18 cellular contexts compared by ENCODE assay signal in genomic region chr4:164485169-164485568, GRCh38.
DNase-seq lines count a peak whose midpoint lies in the region; FAIRE-seq and TF ChIP-seq lines count a peak whose summit lies in the region.
"Had no signal": no experiment of that assay in that cellular context is flagged by ENCODE, and none has a peak within 500 bp of the region (broad histone marks: within the 10 kb centered on the region; RNA-seq: fewer than 3 reads in every experiment).

No MANE protein-coding gene starts in this region.

- peak; percentile 90 for DNase-seq in Caki2 (ENCODE audit: low read depth)
- DNase-seq in RCC 7860 (ENCODE audit: low spot score), result peak; percentile 47
- DNase-seq in kidney glomerular epithelial cell (lab: John Stamatoyannopoulos, UW), result peak; percentile 97
- no peak for DNase-seq in NCI-H1105 (lab: John Stamatoyannopoulos, UW)
- DNase-seq in DMS153 (lab: John Stamatoyannopoulos, UW), result no peak
- no peak for DNase-seq in DMS 273 (lab: John Stamatoyannopoulos, UW; ENCODE audit: unreplicated experiment)
- DNase-seq in NCI-H524 (lab: John Stamatoyannopoulos, UW), result no peak
- DNase-seq: AML-193; Caco-2; CD4-positive, alpha-beta T cell; DMS79; GDM1; GM23248; HCEC 1CT had no signal

- no peak for TF ChIP-seq CTCF in nephron (IDR thresholded peaks at IDR 0.05; ENCODE audit: unreplicated experiment in 3 of 3)

- H3K4me3 Mint-ChIP-seq in nephron, result no peak overlapping the region
- H3K4me3 Mint-ChIP-seq: CD4-positive, alpha-beta T cell had no signal

- in situ Hi-C loops in Caki2 (cut with HindIII; ENCODE audit: low pct_unique_long_range_greater_than_20kb, low sequenced_read_pairs), result no loop called here

- no peaks in the 10 kb centered on the region for H3K36me3 Mint-ChIP-seq in nephron (ENCODE audit: low read depth)

- peaks cover 2% of the 10 kb centered on the region for H3K9me3 Mint-ChIP-seq in nephron
- H3K9me3 Mint-ChIP-seq: CD4-positive, alpha-beta T cell had no signal

- H3K4me1 Mint-ChIP-seq in nephron, result peaks cover 37% of the 10 kb centered on the region

- no peaks in the 10 kb centered on the region for H3K27me3 Mint-ChIP-seq in nephron (ENCODE audit: low read depth)
- H3K27me3 Mint-ChIP-seq: CD4-positive, alpha-beta T cell had no signal

- H3K27ac Mint-ChIP-seq in nephron, result peak overlapping the region; percentile 65 to 91 (median 91)
- H3K27ac Mint-ChIP-seq: CD4-positive, alpha-beta T cell had no signal

- peak; percentile 29 for FAIRE-seq in RCC 7860 (lab: Jason Lieb, UNC)
- FAIRE-seq: GM12892, GM18507, H54 had no signal

Comparison
In these comparisons a context has a peak if more than half of its experiments do, and no peak if none do; other contexts are left out.
1. DNase-seq: peak in Caki2 (single experiment), RCC 7860 (single experiment) and kidney glomerular epithelial cell (single experiment); none in NCI-H1105 (single experiment), DMS153 (single experiment), DMS 273 (single experiment) and NCI-H524 (0 of 2).